ENCODE assay signal across 1 cellular context in the genomic region with DNA sequence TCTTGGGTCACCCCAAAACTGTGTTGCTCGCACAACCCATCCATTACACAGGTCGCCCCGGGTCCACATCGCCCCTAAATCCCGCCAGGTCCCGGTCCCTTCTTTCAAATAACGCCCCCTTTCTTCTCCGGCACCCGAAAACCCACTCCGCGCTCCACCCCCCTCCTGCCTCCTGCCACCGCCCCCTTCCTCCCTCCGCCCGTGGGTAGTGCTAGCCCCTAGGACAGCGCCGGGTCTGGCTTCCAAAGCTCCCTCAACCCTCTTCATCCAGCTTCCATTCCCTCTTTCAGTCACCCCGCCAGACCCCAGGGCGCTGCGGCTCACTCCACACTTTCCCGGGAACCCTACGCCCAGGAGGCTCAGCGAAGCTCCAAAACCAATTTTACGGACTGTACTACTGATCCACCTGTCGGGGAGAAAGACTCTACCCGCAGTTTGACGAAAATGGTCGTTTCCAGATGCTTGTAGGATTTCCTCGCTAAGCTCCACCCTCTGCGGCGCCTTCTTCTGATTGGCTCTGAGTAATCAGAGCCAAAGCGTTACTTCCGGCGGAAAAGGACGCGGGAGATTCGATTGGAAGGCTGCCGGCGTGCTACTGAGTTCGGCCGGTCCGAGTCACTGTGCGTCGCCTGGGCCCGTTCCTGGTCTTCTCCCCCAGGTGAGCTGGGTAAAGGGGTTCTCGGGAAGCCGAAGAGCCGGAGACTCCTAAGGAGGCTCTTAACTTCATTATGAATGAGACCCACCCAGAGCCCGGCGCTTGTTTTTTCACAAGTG.
A peak's percentile ranks its signal among the peaks of the same experiment; 100 is the strongest.
TF ChIP-seq lines count a peak whose summit lies in the region.

A gene with protein sequence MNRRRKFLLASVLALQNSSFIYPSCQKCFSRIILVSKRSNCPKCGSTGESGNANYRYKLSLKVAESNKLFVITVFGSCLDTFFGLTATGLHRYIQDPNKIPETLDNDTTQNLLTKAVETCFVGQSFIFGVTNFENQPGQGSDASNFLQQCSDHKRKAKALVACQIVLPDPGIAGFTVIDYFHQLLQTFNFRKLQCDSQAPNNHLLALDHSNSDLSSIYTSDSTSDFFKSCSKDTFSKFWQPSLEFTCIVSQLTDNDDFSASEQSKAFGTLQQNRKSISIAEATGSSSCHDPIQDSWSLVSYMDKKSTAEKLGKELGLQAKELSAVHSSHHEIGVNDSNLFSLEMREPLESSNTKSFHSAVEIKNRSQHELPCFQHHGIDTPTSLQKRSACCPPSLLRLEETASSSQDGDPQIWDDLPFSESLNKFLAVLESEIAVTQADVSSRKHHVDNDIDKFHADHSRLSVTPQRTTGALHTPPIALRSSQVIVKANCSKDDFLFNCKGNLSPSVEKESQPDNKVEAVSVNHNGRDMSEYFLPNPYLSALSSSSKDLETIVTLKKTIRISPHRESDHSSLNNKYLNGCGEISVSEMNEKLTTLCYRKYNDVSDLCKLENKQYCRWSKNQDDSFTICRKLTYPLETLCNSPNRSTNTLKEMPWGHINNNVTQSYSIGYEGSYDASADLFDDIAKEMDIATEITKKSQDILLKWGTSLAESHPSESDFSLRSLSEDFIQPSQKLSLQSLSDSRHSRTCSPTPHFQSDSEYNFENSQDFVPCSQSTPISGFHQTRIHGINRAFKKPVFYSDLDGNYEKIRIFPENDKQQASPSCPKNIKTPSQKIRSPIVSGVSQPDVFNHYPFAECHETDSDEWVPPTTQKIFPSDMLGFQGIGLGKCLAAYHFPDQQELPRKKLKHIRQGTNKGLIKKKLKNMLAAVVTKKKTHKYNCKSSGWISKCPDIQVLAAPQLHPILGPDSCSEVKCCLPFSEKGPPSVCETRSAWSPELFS (plus strand): TSS at position 572 of the 774 bp plus-strand sequence. CDS start 13,003 bp downstream, outside the sequence.

TF ChIP-seq in GM23338, 12 proteins besides CTCF, POLR2A, EP300 and RAD21:
- TF ChIP-seq ZNF114 (CRISPR knock-in tag; IDR thresholded peaks at IDR 0.05) (no peak), NANOG (IDR thresholded peaks at IDR 0.05; ENCODE audit: borderline replicate concordance) (no peak), EZH2phosphoT487 (IDR thresholded peaks at IDR 0.05; ENCODE audit: unreplicated experiment) (no peak), EZH2 (IDR thresholded peaks at IDR 0.05; ENCODE audit: low read depth, unreplicated experiment) (no peak), CREB1 (CRISPR knock-in tag; IDR thresholded peaks at IDR 0.05; ENCODE audit: low read depth) (peak; percentile 60), JUNB (IDR thresholded peaks at IDR 0.05; ENCODE audit: unreplicated experiment) (no peak), STAT1 (IDR thresholded peaks at IDR 0.05; ENCODE audit: unreplicated experiment) (no peak), POLR2AphosphoS5 (IDR thresholded peaks at IDR 0.05; ENCODE audit: low read depth) (peak; percentile 89)
- TF ChIP-seq, protein P1, sequence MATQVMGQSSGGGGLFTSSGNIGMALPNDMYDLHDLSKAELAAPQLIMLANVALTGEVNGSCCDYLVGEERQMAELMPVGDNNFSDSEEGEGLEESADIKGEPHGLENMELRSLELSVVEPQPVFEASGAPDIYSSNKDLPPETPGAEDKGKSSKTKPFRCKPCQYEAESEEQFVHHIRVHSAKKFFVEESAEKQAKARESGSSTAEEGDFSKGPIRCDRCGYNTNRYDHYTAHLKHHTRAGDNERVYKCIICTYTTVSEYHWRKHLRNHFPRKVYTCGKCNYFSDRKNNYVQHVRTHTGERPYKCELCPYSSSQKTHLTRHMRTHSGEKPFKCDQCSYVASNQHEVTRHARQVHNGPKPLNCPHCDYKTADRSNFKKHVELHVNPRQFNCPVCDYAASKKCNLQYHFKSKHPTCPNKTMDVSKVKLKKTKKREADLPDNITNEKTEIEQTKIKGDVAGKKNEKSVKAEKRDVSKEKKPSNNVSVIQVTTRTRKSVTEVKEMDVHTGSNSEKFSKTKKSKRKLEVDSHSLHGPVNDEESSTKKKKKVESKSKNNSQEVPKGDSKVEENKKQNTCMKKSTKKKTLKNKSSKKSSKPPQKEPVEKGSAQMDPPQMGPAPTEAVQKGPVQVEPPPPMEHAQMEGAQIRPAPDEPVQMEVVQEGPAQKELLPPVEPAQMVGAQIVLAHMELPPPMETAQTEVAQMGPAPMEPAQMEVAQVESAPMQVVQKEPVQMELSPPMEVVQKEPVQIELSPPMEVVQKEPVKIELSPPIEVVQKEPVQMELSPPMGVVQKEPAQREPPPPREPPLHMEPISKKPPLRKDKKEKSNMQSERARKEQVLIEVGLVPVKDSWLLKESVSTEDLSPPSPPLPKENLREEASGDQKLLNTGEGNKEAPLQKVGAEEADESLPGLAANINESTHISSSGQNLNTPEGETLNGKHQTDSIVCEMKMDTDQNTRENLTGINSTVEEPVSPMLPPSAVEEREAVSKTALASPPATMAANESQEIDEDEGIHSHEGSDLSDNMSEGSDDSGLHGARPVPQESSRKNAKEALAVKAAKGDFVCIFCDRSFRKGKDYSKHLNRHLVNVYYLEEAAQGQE (IDR thresholded peaks at IDR 0.05; ENCODE audit: unreplicated experiment), result no peak
- TF ChIP-seq, protein P2, sequence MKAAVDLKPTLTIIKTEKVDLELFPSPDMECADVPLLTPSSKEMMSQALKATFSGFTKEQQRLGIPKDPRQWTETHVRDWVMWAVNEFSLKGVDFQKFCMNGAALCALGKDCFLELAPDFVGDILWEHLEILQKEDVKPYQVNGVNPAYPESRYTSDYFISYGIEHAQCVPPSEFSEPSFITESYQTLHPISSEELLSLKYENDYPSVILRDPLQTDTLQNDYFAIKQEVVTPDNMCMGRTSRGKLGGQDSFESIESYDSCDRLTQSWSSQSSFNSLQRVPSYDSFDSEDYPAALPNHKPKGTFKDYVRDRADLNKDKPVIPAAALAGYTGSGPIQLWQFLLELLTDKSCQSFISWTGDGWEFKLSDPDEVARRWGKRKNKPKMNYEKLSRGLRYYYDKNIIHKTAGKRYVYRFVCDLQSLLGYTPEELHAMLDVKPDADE (IDR thresholded peaks at IDR 0.05), result 0 out of 2 replicates have a peak, but pooled peaks have one; percentile 21
